Comparison of ENCODE assay signal across 8 cellular contexts in genomic region chr7:73719806-73720169, GRCh38. TPM values are rescaled to one million over a fixed set of nuclear protein-coding genes. Genes with fewer than 3 reads are reported as not detected.
A peak's percentile ranks its signal among the peaks of the same experiment; 100 is the strongest.
DNase-seq lines count a peak whose midpoint lies in the region; ATAC-seq and TF ChIP-seq lines count a peak whose summit lies in the region.

No MANE protein-coding gene starts in this region.

- H3K27me3 ChIP-seq in cardiac muscle cell = peaks cover 7% of the 10 kb centered on the region
- H3K27me3 ChIP-seq in lung (ENCODE audit: control insufficient read depth, insufficient read depth) = no peaks in the 10 kb centered on the region

- H3K4me3 ChIP-seq in cardiac muscle cell (peak overlapping the region; percentile 99), lung (peak overlapping the region; percentile 12)

- H3K9me3 ChIP-seq in cardiac muscle cell (ENCODE audit: low read depth) = no peaks in the 10 kb centered on the region
- no peaks in the 10 kb centered on the region for H3K9me3 ChIP-seq in lung (ENCODE audit: control insufficient read depth in 2 of 2, insufficient read depth in 1 of 2, low read length in 1 of 2)

- peak overlapping the region; percentile 74 for H3K27ac Mint-ChIP-seq in activated naive CD8-positive, alpha-beta T cell treated with anti-CD3 and anti-CD28 coated beads, Interleukin-2, amount 50 U/mL, for 24 hours

- no peak for DNase-seq in cardiac muscle cell (ENCODE audit: low read depth in 1 of 2, low spot score in 1 of 2)
- DNase-seq in cardiac septum (ENCODE audit: low spot score) = no peak
- DNase-seq in activated naive CD8-positive, alpha-beta T cell treated with anti-CD3 and anti-CD28 coated beads, Interleukin-2, amount 50 U/mL, for 24 hours = no peak
- DNase-seq in lung (ENCODE audit: low spot score) = no peak
- no peak for DNase-seq in C1 segment of cervical spinal cord (lab: John Stamatoyannopoulos, UW)
- DNase-seq in activated CD8-positive, alpha-beta memory T cell treated with anti-CD3 and anti-CD28 coated beads, Interleukin-2, amount 50 U/mL, for 48 hours = no peak

- H3K36me3 Mint-ChIP-seq in activated naive CD8-positive, alpha-beta T cell treated with anti-CD3 and anti-CD28 coated beads, Interleukin-2, amount 50 U/mL, for 24 hours (ENCODE audit: low read depth) = peaks cover 2% of the 10 kb centered on the region

- H3K4me1 Mint-ChIP-seq in activated naive CD8-positive, alpha-beta T cell treated with anti-CD3 and anti-CD28 coated beads, Interleukin-2, amount 50 U/mL, for 24 hours = peaks cover 37% of the 10 kb centered on the region

- intact Hi-C loops in cardiac septum (cut with DNase I) = loop anchor here (5.0 kb wide), 1 partner anchor 52 kb away; the partner anchor contains the start of gene VPS37D

- H3K27ac ChIP-seq in cardiac muscle cell = no peak overlapping the region
- H3K27ac ChIP-seq in lung (ENCODE audit: low read depth in 1 of 2, low read length in 1 of 2) = no peak overlapping the region

- WGBS in lung, 2 donors = 9 to 10% methylated on average over 12 to 16 of the region's 16 CpGs

- no peaks in the 10 kb centered on the region for H3K9me3 Mint-ChIP-seq in activated naive CD8-positive, alpha-beta T cell treated with anti-CD3 and anti-CD28 coated beads, Interleukin-2, amount 50 U/mL, for 24 hours

- no peak for TF ChIP-seq CTCF in cardiac muscle cell (IDR thresholded peaks at IDR 0.05; ENCODE audit: low read depth, low read length)
- TF ChIP-seq CTCF in lung (IDR thresholded peaks at IDR 0.05; ENCODE audit: control extremely low read depth, extremely low read depth) = no peak

- H3K4me1 ChIP-seq in cardiac muscle cell (ENCODE audit: low read depth) (no peaks in the 10 kb centered on the region), lung (ENCODE audit: control insufficient read depth in 2 of 2, insufficient read depth in 2 of 2, low read length in 2 of 2) (peaks cover 0 to 21% of the 10 kb centered on the region in 2 donors)

- peak overlapping the region; percentile 68 for H3K4me3 Mint-ChIP-seq in activated naive CD8-positive, alpha-beta T cell treated with anti-CD3 and anti-CD28 coated beads, Interleukin-2, amount 50 U/mL, for 24 hours

- H3K27me3 Mint-ChIP-seq in activated naive CD8-positive, alpha-beta T cell treated with anti-CD3 and anti-CD28 coated beads, Interleukin-2, amount 50 U/mL, for 24 hours = peaks cover 16% of the 10 kb centered on the region

- no peak for ATAC-seq in activated naive CD8-positive, alpha-beta T cell treated with anti-CD3 and anti-CD28 coated beads, Interleukin-2, amount 50 U/mL, for 24 hours
- ATAC-seq in lung (ENCODE audit: insufficient read depth, low FRiP score) = no peak
- no peak for ATAC-seq in GM19452 (IDR thresholded peaks at IDR 0.05; ENCODE audit: unreplicated experiment)
- no peak for ATAC-seq in HG03565 (IDR thresholded peaks at IDR 0.05; ENCODE audit: unreplicated experiment)

- no peaks in the 10 kb centered on the region for H3K36me3 ChIP-seq in cardiac muscle cell
- no peaks in the 10 kb centered on the region for H3K36me3 ChIP-seq in lung (ENCODE audit: control insufficient read depth in 2 of 2, insufficient read depth in 2 of 2, low read length in 2 of 2)

RNA-seq across cellular contexts. Expression of gene STX1A, which starts 0.3 kb away (rescaled TPM):
- total RNA-seq in cardiac muscle cell (14.4 and 20.6 TPM in 2 replicates), cardiac septum (3.3 TPM), lung (1 to 10 TPM; 7.7 to 8.0 TPM)
- polyA plus RNA-seq in cardiac muscle cell (9.8 and 11.8 TPM in 2 replicates), lung (1 to 10 TPM; 4.1 to 7.7 TPM)

RNA-seq across cellular contexts. Expression of gene ABHD11, which starts 18.8 kb away (rescaled TPM):
- 30.9 and 48.9 TPM in 2 replicates for total RNA-seq in cardiac muscle cell
- polyA plus RNA-seq in cardiac muscle cell = 42.2 and 59.6 TPM in 2 replicates
- total RNA-seq in cardiac septum = 31.6 TPM
- 10 to 100 TPM; 22.2 to 50.0 TPM for total RNA-seq in lung
- polyA plus RNA-seq in lung = 10 to 100 TPM; 30.5 to 52.9 TPM

RNA-seq across cellular contexts. Expression of gene BUD23, which starts 36.4 kb away (rescaled TPM):
- 63.9 and 100.0 TPM in 2 replicates for total RNA-seq in cardiac muscle cell
- 141 and 170 TPM in 2 replicates for polyA plus RNA-seq in cardiac muscle cell
- 59.1 TPM for total RNA-seq in cardiac septum
- 10 to 100 TPM; 33.5 to 76.7 TPM for total RNA-seq in lung
- 100 to 1,000 TPM in 1 of 2 donors, 10 to 100 TPM in 1; 71.7 to 118 TPM for polyA plus RNA-seq in lung

RNA-seq across cellular contexts. Expression of gene DNAJC30, which starts 36.5 kb away (rescaled TPM):
- total RNA-seq in cardiac muscle cell (9.9 and 10.1 TPM in 2 replicates), cardiac septum (16.4 TPM), lung (10 to 100 TPM in 1 of 2 donors, 1 to 10 TPM in 1; 5.3 to 14.4 TPM)
- polyA plus RNA-seq in cardiac muscle cell (23.4 and 24.3 TPM in 2 replicates), lung (10 to 100 TPM in 1 of 2 donors, 1 to 10 TPM in 1; 8.1 to 10.0 TPM)

RNA-seq across cellular contexts. Expression of gene CLDN3, which starts 50.3 kb away (rescaled TPM):
- total RNA-seq in cardiac muscle cell (5.9 and 11.0 TPM in 2 replicates), cardiac septum (not detected), lung (10 to 100 TPM; 43.4 to 43.8 TPM)
- polyA plus RNA-seq in cardiac muscle cell (5.6 and 11.2 TPM in 2 replicates), lung (10 to 100 TPM; 42.9 to 54.7 TPM)
